ENCODE assay signal across 27 cellular contexts in genomic region chr7:30268666-30269065, GRCh38.
"Had no signal": no experiment of that assay in that cellular context is flagged by ENCODE, and none has a peak within 500 bp of the region (broad histone marks: within the 10 kb centered on the region; RNA-seq: fewer than 3 reads in every experiment).

No MANE protein-coding gene starts in this region.

- H3K27ac ChIP-seq: colonic mucosa, epithelial cell of prostate, gastroesophageal sphincter, heart right ventricle, left lung, psoas muscle, skin epidermis, spleen, testis, tibial nerve, upper lobe of left lung had no signal

- ATAC-seq: gastroesophageal sphincter; heart right ventricle; left cardiac atrium; naive thymus-derived CD4-positive, alpha-beta T cell; psoas muscle; right cardiac atrium; stimulated activated memory B cell treated with anti-CD40 and anti-IgM and Interleukin-4, amounts not matched to agents 10 μg/mL and 1 μg/mL and 100 μg/mL, for 72 hours; stimulated activated naive CD8-positive, alpha-beta T cell treated with anti-CD3 and anti-CD28 coated beads, Interleukin-15, Interleukin-2, amounts not matched to agents 100 U/mL and 50 U/mL, for 24 hours had no signal

- FAIRE-seq: islet of Langerhans had no signal

- H3K4me1 ChIP-seq: colonic mucosa, psoas muscle, testis, tibial nerve had no signal

- H3K27me3 ChIP-seq: colonic mucosa, gastroesophageal sphincter, heart right ventricle, left lung, spleen, testis, tibial nerve, upper lobe of left lung had no signal

- H3K36me3 ChIP-seq: colonic mucosa, gastroesophageal sphincter, heart right ventricle, left lung, spleen, tibial nerve, upper lobe of left lung had no signal

- H3K4me3 ChIP-seq: colonic mucosa, gastroesophageal sphincter, heart right ventricle, left lung, psoas muscle, skin epidermis, spleen, testis, tibial nerve, upper lobe of left lung had no signal

- DNase-seq: colonic mucosa; effector CD8-positive, alpha-beta T cell; foreskin fibroblast; heart right ventricle; hippocampal formation; left cardiac atrium; left lung; mesendoderm; midbrain; naive thymus-derived CD4-positive, alpha-beta T cell; nephron progenitor cell; nucleus accumbens; posterior cingulate gyrus; psoas muscle; right cardiac atrium; spleen; stimulated activated CD4-positive, alpha-beta T cell treated with anti-CD3 and anti-CD28 coated beads, Interleukin-4, amount 100 ng/mL, for 4 hours; stimulated activated naive CD8-positive, alpha-beta T cell treated with anti-CD3 and anti-CD28 coated beads, Interleukin-15, Interleukin-2, amounts not matched to agents 100 U/mL and 50 U/mL, for 24 hours; substantia nigra; testis; upper lobe of left lung had no signal

- H3K9me3 ChIP-seq: colonic mucosa, gastroesophageal sphincter, heart right ventricle, left lung, psoas muscle, spleen, testis, tibial nerve, upper lobe of left lung had no signal
